ENCODE assay signal across 9 cellular contexts in the genomic region with DNA sequence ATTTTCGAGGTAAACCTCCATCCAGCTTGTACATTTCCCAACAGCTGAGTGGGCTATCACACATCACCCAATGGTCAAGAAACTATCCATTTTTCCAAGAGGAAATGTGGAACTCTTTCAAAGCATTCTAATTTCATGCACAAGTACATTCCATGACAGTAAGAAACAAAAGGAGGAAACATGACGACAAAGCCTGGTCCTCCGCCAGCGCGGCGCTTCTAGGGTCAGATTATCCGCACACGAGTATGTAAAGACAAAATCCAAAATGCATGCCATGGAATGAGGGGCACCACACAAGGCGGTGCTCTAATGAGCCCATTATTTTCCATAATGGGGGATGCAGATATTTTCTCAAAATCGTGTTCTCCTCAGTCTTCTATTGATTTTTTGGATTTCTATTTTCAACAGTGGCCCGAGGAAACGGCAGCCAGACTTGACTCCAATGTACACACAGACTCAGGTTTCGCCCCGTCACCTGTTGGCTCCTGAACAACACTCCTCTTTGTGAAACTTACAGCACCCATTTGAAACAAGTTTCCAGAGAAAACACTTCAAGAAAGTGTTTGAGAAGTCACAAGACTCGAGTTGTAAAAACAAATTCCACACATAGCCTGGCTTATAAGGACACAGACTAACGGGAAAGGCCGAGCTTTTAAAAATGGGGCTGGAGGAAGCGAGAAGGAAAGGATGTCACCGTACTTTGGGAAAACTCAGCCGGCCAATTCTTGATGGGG.
DNase-seq lines count a peak whose midpoint lies in the region; ATAC-seq and TF ChIP-seq lines count a peak whose summit lies in the region.
"Had no signal": no experiment of that assay in that cellular context is flagged by ENCODE, and none has a peak within 500 bp of the region (broad histone marks: within the 10 kb centered on the region; RNA-seq: fewer than 3 reads in every experiment).

No MANE protein-coding gene starts in this region.

- no peaks in the 10 kb centered on the region for H3K27me3 ChIP-seq in gastrocnemius medialis

- no peak for DNase-seq in T-helper 2 cell treated with Interferon-gamma antibody and Interleukin-4, amounts not matched to agents 5 μg/mL and 100 μg/mL, for 36 hours (ENCODE audit: low spot score)
- DNase-seq in T-helper 2 cell (no peak), activated B cell treated with CpG ODN at 0.5 μM for 24 hours (no peak), left ventricle myocardium superior (peak; percentile 77), gastrocnemius medialis (no peak), GOT3 (lab: John Stamatoyannopoulos, UW) (no peak), germinal center (ENCODE audit: low spot score) (no peak)
- DNase-seq: DND-41 had no signal

- H3K36me3 ChIP-seq in gastrocnemius medialis = no peaks in the 10 kb centered on the region

- H3K27ac Mint-ChIP-seq in T-helper 2 cell treated with Interferon-gamma antibody and Interleukin-4, amounts not matched to agents 5 μg/mL and 100 μg/mL, for 36 hours = no peak overlapping the region
- peak overlapping the region; percentile 80 for H3K27ac Mint-ChIP-seq in activated B cell treated with CpG ODN at 0.5 μM for 24 hours

- no peaks in the 10 kb centered on the region for H3K9me3 Mint-ChIP-seq in T-helper 2 cell treated with Interferon-gamma antibody and Interleukin-4, amounts not matched to agents 5 μg/mL and 100 μg/mL, for 36 hours
- no peaks in the 10 kb centered on the region for H3K9me3 Mint-ChIP-seq in activated B cell treated with CpG ODN at 0.5 μM for 24 hours

- peaks cover 4% of the 10 kb centered on the region for H3K36me3 Mint-ChIP-seq in T-helper 2 cell treated with Interferon-gamma antibody and Interleukin-4, amounts not matched to agents 5 μg/mL and 100 μg/mL, for 36 hours (ENCODE audit: low read depth)
- H3K36me3 Mint-ChIP-seq in activated B cell treated with CpG ODN at 0.5 μM for 24 hours (ENCODE audit: low read depth) = peaks cover 8% of the 10 kb centered on the region

- peaks cover 0 to 12% of the 10 kb centered on the region in 2 donors for H3K4me1 ChIP-seq in gastrocnemius medialis

- POLR2A ChIA-PET in activated B cell treated with CpG ODN at 0.5 μM for 24 hours (lab: Charles Lee) = interaction anchor here (0.5 to 3.3 kb wide), 5 partner anchors 8 to 156 kb away, joined by 3 to 50 read pairs (median 8); no protein-coding TSS in a partner anchor

- in situ Hi-C loops in gastrocnemius medialis (cut with MboI; ENCODE audit: low sequenced_read_pairs in 4 of 4) = loop anchor here (10.0 to 25.0 kb wide), 4 partner anchors 83 to 855 kb away; a partner anchor contains a TSS

- no peak for TF ChIP-seq CTCF in activated B cell treated with CpG ODN at 0.5 μM for 24 hours (IDR thresholded peaks at IDR 0.05)
- TF ChIP-seq CTCF in gastrocnemius medialis (IDR thresholded peaks at IDR 0.05 in 4 of 5, conservative IDR thresholded peaks at IDR 0.05 in 1 of 5) = no peak

- no peak for ATAC-seq in activated B cell treated with CpG ODN at 0.5 μM for 24 hours (ENCODE audit: low read depth)
- ATAC-seq in left ventricle myocardium superior = peak; percentile 10
- peak; percentile 9 to 18 for ATAC-seq in gastrocnemius medialis
- no peak for ATAC-seq in GM21390 (IDR thresholded peaks at IDR 0.05; ENCODE audit: unreplicated experiment)

- H3K9me3 ChIP-seq in gastrocnemius medialis = no peaks in the 10 kb centered on the region

- intact Hi-C loops in activated B cell treated with CpG ODN at 0.5 μM for 24 hours (cut with micrococcal nuclease) (loop anchor here (1.0 to 10.0 kb wide), 11 partner anchors 13 to 1400 kb away; a partner anchor contains a TSS), left ventricle myocardium superior (cut with micrococcal nuclease) (loop anchor here (10.0 kb wide), 1 partner anchor 853 kb away; no protein-coding TSS in a partner anchor), gastrocnemius medialis (cut with DNase I; ENCODE audit: low total_unique reads) (loop anchor here (1.0 to 5.0 kb wide), 5 partner anchors 87 to 855 kb away; a partner anchor contains a TSS)

- CTCF ChIA-PET in activated B cell treated with CpG ODN at 0.5 μM for 24 hours (lab: Charles Lee) = interaction anchor here (0.6 to 3.5 kb wide), 17 partner anchors 9 to 799 kb away, joined by 3 to 45 read pairs (median 5); no protein-coding TSS in a partner anchor

- H3K27me3 Mint-ChIP-seq in T-helper 2 cell treated with Interferon-gamma antibody and Interleukin-4, amounts not matched to agents 5 μg/mL and 100 μg/mL, for 36 hours (ENCODE audit: low read depth) = peaks cover 82% of the 10 kb centered on the region
- no peaks in the 10 kb centered on the region for H3K27me3 Mint-ChIP-seq in activated B cell treated with CpG ODN at 0.5 μM for 24 hours

- peak overlapping the region; percentile 65 for H3K4me3 Mint-ChIP-seq in T-helper 2 cell treated with Interferon-gamma antibody and Interleukin-4, amounts not matched to agents 5 μg/mL and 100 μg/mL, for 36 hours
- peak overlapping the region; percentile 94 for H3K4me3 Mint-ChIP-seq in activated B cell treated with CpG ODN at 0.5 μM for 24 hours

- peaks cover 10% of the 10 kb centered on the region for H3K4me1 Mint-ChIP-seq in T-helper 2 cell treated with Interferon-gamma antibody and Interleukin-4, amounts not matched to agents 5 μg/mL and 100 μg/mL, for 36 hours (ENCODE audit: low read depth)
- H3K4me1 Mint-ChIP-seq in activated B cell treated with CpG ODN at 0.5 μM for 24 hours = peaks cover 58% of the 10 kb centered on the region

- TF ChIP-seq POLR2A in gastrocnemius medialis (IDR thresholded peaks at IDR 0.05) = no peak

- peak overlapping the region; percentile 38 to 74 (median 56) for H3K27ac ChIP-seq in gastrocnemius medialis

- peak overlapping the region; percentile 73 to 84 (median 77) for H3K4me3 ChIP-seq in gastrocnemius medialis

Comparison
In these comparisons a context has a peak if more than half of its experiments do, and no peak if none do; other contexts are left out.
1. ATAC-seq: peak in left ventricle myocardium superior (single experiment) and gastrocnemius medialis (2 of 2); none in activated B cell treated with CpG ODN at 0.5 μM for 24 hours (single experiment) and GM21390 (single experiment).